8 cellular contexts compared by ENCODE assay signal in genomic region chr9:34646211-34647083, GRCh38. TPM values are rescaled to one million over a fixed set of nuclear protein-coding genes. Genes with fewer than 3 reads are reported as not detected.
DNase-seq lines count a peak whose midpoint lies in the region; ATAC-seq and FAIRE-seq lines count a peak whose summit lies in the region.

Gene GALT, plus strand, starts transcription at chr9:34646675. Its CDS starts 30 bp downstream, at chr9:34646705.

- peak within 1 kb of the TSS; percentile 91 for H3K27ac ChIP-seq in angular gyrus (ENCODE audit: low read depth, low read length)

- DNase-seq in NCI-H146 treated with DMSO at 0.1 percent for 48 hours (lab: John Stamatoyannopoulos, UW; ENCODE audit: unreplicated experiment) = peak; percentile 94
- DNase-seq in T-helper 2 cell = peak; percentile 84 to 96 (median 94)
- DNase-seq in left ventricle myocardium superior = peak; percentile 97
- DNase-seq in pulmonary artery endothelial cell (ENCODE audit: low read depth, low spot score) = peak; percentile 46
- peak; percentile 97 for DNase-seq in urothelium cell line (ENCODE audit: low spot score)

- ATAC-seq in GM18498 (IDR thresholded peaks at IDR 0.05; ENCODE audit: unreplicated experiment) (peak; percentile 91), HG02884 (IDR thresholded peaks at IDR 0.05; ENCODE audit: unreplicated experiment) (peak; percentile 87), left ventricle myocardium superior (peak; percentile 86)

- FAIRE-seq in urothelium cell line (lab: Jason Lieb, UNC) = peak; percentile 83

- intact Hi-C loops in left ventricle myocardium superior (cut with micrococcal nuclease) = no loop called here

RNA-seq across cellular contexts. Expression of gene GALT, which starts in this region (rescaled TPM):
- total RNA-seq in left ventricle myocardium superior (61.2 TPM), pulmonary artery endothelial cell (26.7 and 29.1 TPM in 2 replicates)

Comparison
In these comparisons a context has a peak if more than half of its experiments do, and no peak if none do; other contexts are left out.
1. Peak in every context shown above with its lines: DNase-seq, ATAC-seq and H3K27ac ChIP-seq.
2. DNase-seq: peak in every context shown above with its lines; median percentile 97 in left ventricle myocardium superior; 97 in urothelium cell line; 94 in NCI-H146 treated with DMSO at 0.1 percent for 48 hours; 94 in T-helper 2 cell; 46 in pulmonary artery endothelial cell.